12 cellular contexts compared by ENCODE assay signal in the genomic region with DNA sequence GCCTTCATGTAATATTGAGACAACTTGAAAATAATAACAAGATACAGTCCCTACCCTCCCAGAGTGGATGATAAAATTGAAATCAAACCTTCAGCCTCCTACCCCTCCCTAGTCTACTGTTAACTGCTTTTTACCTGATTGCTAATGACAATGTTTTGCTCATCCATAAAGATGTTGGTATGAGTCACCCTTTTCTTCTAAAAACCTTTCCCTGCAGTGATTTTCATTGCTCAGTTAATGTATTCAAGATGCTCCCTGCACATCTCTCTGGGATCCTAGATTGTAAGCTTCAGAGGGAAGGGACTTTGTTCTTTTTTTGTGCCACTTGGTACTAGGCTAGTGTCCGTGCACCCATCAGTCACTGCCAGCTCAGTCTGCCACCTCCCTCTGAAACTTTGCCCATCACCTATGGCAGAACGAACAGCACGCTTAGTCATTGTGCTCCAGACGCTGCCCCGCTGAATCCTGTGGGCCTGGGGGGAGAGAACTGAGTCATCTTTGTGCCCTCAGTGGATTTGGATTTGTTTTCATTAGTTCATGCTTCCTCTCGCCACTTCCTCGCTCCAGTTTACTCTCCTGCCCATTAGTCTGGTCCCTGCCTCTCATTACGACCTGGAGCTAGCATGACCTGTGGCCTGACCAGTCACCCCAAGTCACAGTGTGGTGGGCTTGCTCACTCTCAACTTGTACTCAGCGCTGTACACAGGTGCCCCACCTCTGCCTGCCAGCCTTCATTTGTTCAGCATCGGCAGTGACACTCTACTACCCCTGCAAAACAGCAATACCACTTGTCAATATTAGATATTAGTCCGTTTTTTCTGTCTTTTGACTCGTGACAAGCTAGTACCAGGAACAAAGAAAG.
DNase-seq lines count a peak whose midpoint lies in the region; ATAC-seq and TF ChIP-seq lines count a peak whose summit lies in the region.
"Had no signal": no experiment of that assay in that cellular context is flagged by ENCODE, and none has a peak within 500 bp of the region (broad histone marks: within the 10 kb centered on the region; RNA-seq: fewer than 3 reads in every experiment).

No MANE protein-coding gene starts in this region.

- H3K4ac ChIP-seq in mesenchymal stem cell (ENCODE audit: low read depth in 1 of 2, low read length in 2 of 2), result peak overlapping the region in 1 of 2 experiments; percentile 15

- no peak overlapping the region for H4K91ac ChIP-seq in mesenchymal stem cell (ENCODE audit: low read length)

- no peak for TF ChIP-seq POLR2A in right lobe of liver (IDR thresholded peaks at IDR 0.05)

- no peaks in the 10 kb centered on the region for H3K27me3 ChIP-seq in HUES48 (ENCODE audit: control insufficient read depth, insufficient read depth, low read length)
- no peaks in the 10 kb centered on the region for H3K27me3 ChIP-seq in mesenchymal stem cell (ENCODE audit: control insufficient read depth in 1 of 2, insufficient read depth in 1 of 2, low read length in 2 of 2)
- H3K27me3 ChIP-seq in effector memory CD4-positive, alpha-beta T cell (replicated peaks; ENCODE audit: control insufficient read depth, insufficient read depth, low read length, poor library complexity, severe bottlenecking), result no peaks in the 10 kb centered on the region
- H3K27me3 ChIP-seq in right lobe of liver, result no peaks in the 10 kb centered on the region

- peaks cover 0 to 2% (median 0%) of the 10 kb centered on the region in 3 donors for H3K27me3 Mint-ChIP-seq in CD14-positive monocyte (ENCODE audit: low read depth in 3 of 3)

- no peak overlapping the region for H2BK5ac ChIP-seq in mesenchymal stem cell (ENCODE audit: low read depth, low read length, poor library complexity, severe bottlenecking)

- H3K9ac ChIP-seq in HUES48 (ENCODE audit: low read depth, low read length) (no peak overlapping the region), mesenchymal stem cell (ENCODE audit: low read length) (no peak overlapping the region)

- no peaks in the 10 kb centered on the region for H3K4me1 Mint-ChIP-seq in CD14-positive monocyte

- peaks cover 62 to 63% of the 10 kb centered on the region in 2 donors for H3K36me3 Mint-ChIP-seq in CD14-positive monocyte

- no peak overlapping the region for H3K23ac ChIP-seq in mesenchymal stem cell (ENCODE audit: low read length in 2 of 2)

- peak overlapping the region; percentile 17 for H3K27ac ChIP-seq in HUES48 (ENCODE audit: low read depth, low read length)
- H3K27ac ChIP-seq in mesenchymal stem cell (ENCODE audit: low read length, poor library complexity, severe bottlenecking), result peak overlapping the region; percentile 24
- H3K27ac ChIP-seq in effector memory CD4-positive, alpha-beta T cell (ENCODE audit: insufficient read depth, low read length, poor library complexity, severe bottlenecking), result no peak overlapping the region
- H3K27ac ChIP-seq in right lobe of liver, result no peak overlapping the region

- peaks cover 5% of the 10 kb centered on the region for H3K79me1 ChIP-seq in mesenchymal stem cell (replicated peaks; ENCODE audit: low read length, poor library complexity, severe bottlenecking)

- peak overlapping the region in 1 of 2 experiments; percentile 1 for H3K14ac ChIP-seq in mesenchymal stem cell (ENCODE audit: low read length in 2 of 2)

- peak overlapping the region; percentile 3 for H4K8ac ChIP-seq in mesenchymal stem cell (ENCODE audit: low read length)

- DNase-seq in AG10803 (ENCODE audit: low read depth), result peak; percentile 71
- peak; percentile 65 for DNase-seq in brain pericyte (ENCODE audit: low read depth, low spot score)
- DNase-seq in mesenchymal stem cell, result peak; percentile 81
- no peak for DNase-seq in effector memory CD4-positive, alpha-beta T cell
- no peak for DNase-seq in CD14-positive monocyte (ENCODE audit: low spot score)
- no peak for DNase-seq in right lobe of liver
- DNase-seq: Calu3, left cardiac atrium had no signal

- peak overlapping the region in 1 of 7 donors; percentile 7 for H3K27ac Mint-ChIP-seq in CD14-positive monocyte
- H3K27ac Mint-ChIP-seq: activated T-helper 1 cell treated with anti-CD3 and anti-CD28 coated beads, Interleukin-12 subunit alpha, Interleukin-12 subunit beta, Interleukin-2, Interleukin-4 antibody, amounts not matched to agents 30 ng/mL and 10 ng/mL and 1 ng/mL, durations not matched to agents 14 hours and 24 hours and 36 hours; T-helper 1 cell treated with Interleukin-12 subunit alpha and Interleukin-12 subunit beta and Interleukin-4 antibody, amounts not matched to agents 30 μg/mL and 1 μg/mL, for 36 hours had no signal

- H3K4me3 Mint-ChIP-seq in CD14-positive monocyte, result no peak overlapping the region
- H3K4me3 Mint-ChIP-seq: activated T-helper 1 cell treated with anti-CD3 and anti-CD28 coated beads, Interleukin-12 subunit alpha, Interleukin-12 subunit beta, Interleukin-2, Interleukin-4 antibody, amounts not matched to agents 30 ng/mL and 10 ng/mL and 1 ng/mL, durations not matched to agents 14 hours and 24 hours and 36 hours; T-helper 1 cell treated with Interleukin-12 subunit alpha and Interleukin-12 subunit beta and Interleukin-4 antibody, amounts not matched to agents 30 μg/mL and 1 μg/mL, for 36 hours had no signal

- TF ChIP-seq CTCF in AG10803 (conservative IDR thresholded peaks at IDR 0.05; ENCODE audit: low read length), result no peak
- no peak for TF ChIP-seq CTCF in CD14-positive monocyte (IDR thresholded peaks at IDR 0.05)
- no peak for TF ChIP-seq CTCF in right lobe of liver (IDR thresholded peaks at IDR 0.05)

- peak overlapping the region; percentile 4 to 22 for H3K18ac ChIP-seq in mesenchymal stem cell (ENCODE audit: low read depth in 1 of 2, low read length in 2 of 2)

- H3K4me3 ChIP-seq in AG10803 (ENCODE audit: low read length) (no peak overlapping the region), HUES48 (ENCODE audit: low read depth, low read length) (no peak overlapping the region), mesenchymal stem cell (ENCODE audit: insufficient read depth in 1 of 2, low read depth in 1 of 2, low read length in 2 of 2) (no peak overlapping the region), right lobe of liver (no peak overlapping the region)
- H3K4me3 ChIP-seq in effector memory CD4-positive, alpha-beta T cell (ENCODE audit: insufficient read depth, low read depth, low read length, poor library complexity, severe bottlenecking), result no peak overlapping the region

- peak overlapping the region; percentile 33 for H2AK5ac ChIP-seq in mesenchymal stem cell (ENCODE audit: low read length, severe bottlenecking)

- peaks cover 33% of the 10 kb centered on the region for H3K36me3 ChIP-seq in HUES48 (ENCODE audit: control insufficient read depth, insufficient read depth, low read length)
- peaks cover 26 to 52% of the 10 kb centered on the region in 2 experiments for H3K36me3 ChIP-seq in mesenchymal stem cell (ENCODE audit: control insufficient read depth in 1 of 2, insufficient read depth in 2 of 2, low read depth in 1 of 2, low read length in 2 of 2)
- peaks cover 20% of the 10 kb centered on the region for H3K36me3 ChIP-seq in effector memory CD4-positive, alpha-beta T cell (ENCODE audit: control insufficient read depth, insufficient read depth, low read length)
- peaks cover 0 to 19% (median 1%) of the 10 kb centered on the region in 4 donors for H3K36me3 ChIP-seq in right lobe of liver

- no peaks in the 10 kb centered on the region for H3K9me3 ChIP-seq in HUES48 (ENCODE audit: control insufficient read depth, insufficient read depth, low read length)
- H3K9me3 ChIP-seq in mesenchymal stem cell (ENCODE audit: control insufficient read depth, low read length), result no peaks in the 10 kb centered on the region
- H3K9me3 ChIP-seq in effector memory CD4-positive, alpha-beta T cell (ENCODE audit: control insufficient read depth, low read length), result no peaks in the 10 kb centered on the region
- H3K9me3 ChIP-seq in right lobe of liver, result no peaks in the 10 kb centered on the region

- intact Hi-C loops in CD14-positive monocyte (cut with micrococcal nuclease), result no loop called here
- intact Hi-C loops in right lobe of liver (cut with DNase I), result no loop called here

- ATAC-seq in right lobe of liver (no peak), HG03521 (IDR thresholded peaks at IDR 0.05; ENCODE audit: unreplicated experiment) (no peak)
- ATAC-seq: left cardiac atrium had no signal

- H2BK15ac ChIP-seq in mesenchymal stem cell (ENCODE audit: low read depth, poor library complexity, severe bottlenecking), result no peak overlapping the region

- H3K4me1 ChIP-seq in HUES48 (ENCODE audit: control insufficient read depth, insufficient read depth, low read length) (no peaks in the 10 kb centered on the region), mesenchymal stem cell (ENCODE audit: control insufficient read depth, insufficient read depth, low read depth, low read length) (peaks cover 11% of the 10 kb centered on the region), right lobe of liver (no peaks in the 10 kb centered on the region)
- H3K4me1 ChIP-seq in effector memory CD4-positive, alpha-beta T cell (ENCODE audit: control insufficient read depth, insufficient read depth, low read length, poor library complexity, severe bottlenecking), result no peaks in the 10 kb centered on the region

- H3K4me2 ChIP-seq in mesenchymal stem cell (ENCODE audit: low read length, poor library complexity, severe bottlenecking), result no peak overlapping the region

- 18% methylated on average over 12 of the region's 12 CpGs for WGBS in mesenchymal stem cell
- WGBS in right lobe of liver (ENCODE audit: insufficient coverage, low coverage, low lambda C conversion rate, missing lambda C conversion rate), result 85% methylated on average over 11 of the region's 12 CpGs

- H2BK120ac ChIP-seq in mesenchymal stem cell (ENCODE audit: low read depth, low read length), result peak overlapping the region; percentile 35

- H2BK12ac ChIP-seq in mesenchymal stem cell (ENCODE audit: low read length in 2 of 2), result peak overlapping the region; percentile 18 to 23

- H2AFZ ChIP-seq in mesenchymal stem cell (ENCODE audit: low read depth, low read length), result no peak overlapping the region

- H3K9me3 Mint-ChIP-seq in CD14-positive monocyte, result peaks cover 0 to 2% (median 0%) of the 10 kb centered on the region in 7 donors
- H3K9me3 Mint-ChIP-seq: activated T-helper 1 cell treated with anti-CD3 and anti-CD28 coated beads, Interleukin-12 subunit alpha, Interleukin-12 subunit beta, Interleukin-2, Interleukin-4 antibody, amounts not matched to agents 30 ng/mL and 10 ng/mL and 1 ng/mL, durations not matched to agents 14 hours and 24 hours and 36 hours had no signal

Comparison
In these comparisons a context has a peak if more than half of its experiments do, and no peak if none do; other contexts are left out.
1. DNase-seq: peak in AG10803 (single experiment), brain pericyte (single experiment) and mesenchymal stem cell (single experiment); none in effector memory CD4-positive, alpha-beta T cell (0 of 3), CD14-positive monocyte (single experiment) and right lobe of liver (0 of 3).
2. H3K27ac ChIP-seq: peak in HUES48 (single experiment) and mesenchymal stem cell (single experiment); none in effector memory CD4-positive, alpha-beta T cell (single experiment) and right lobe of liver (0 of 3).